ENCODE assay signal across 1 cellular context in genomic region chr6:35592178-35592577, GRCh38.
TF ChIP-seq lines count a peak whose summit lies in the region.

No MANE protein-coding gene starts in this region.

TF ChIP-seq in HepG2, 621 proteins besides CTCF, POLR2A, EP300 and RAD21 (continued from another document):
- TF ChIP-seq ZBTB49 (CRISPR knock-in tag; IDR thresholded peaks at IDR 0.05; ENCODE audit: borderline replicate concordance): no peak
- TF ChIP-seq CREB3 (CRISPR knock-in tag; IDR thresholded peaks at IDR 0.05): no peak
- no peak for TF ChIP-seq NCOA2 (CRISPR knock-in tag; IDR thresholded peaks at IDR 0.05)
